24 cellular contexts compared by ENCODE assay signal in genomic region chr22:48779661-48780596, GRCh38.
DNase-seq lines count a peak whose midpoint lies in the region; ATAC-seq, FAIRE-seq and TF ChIP-seq lines count a peak whose summit lies in the region.
"Had no signal": no experiment of that assay in that cellular context is flagged by ENCODE, and none has a peak within 500 bp of the region (broad histone marks: within the 10 kb centered on the region; RNA-seq: fewer than 3 reads in every experiment).

No MANE protein-coding gene starts in this region.

- H3K36me3 ChIP-seq in lung (ENCODE audit: control insufficient read depth in 2 of 2, insufficient read depth in 2 of 2, low read length in 2 of 2) (no peaks in the 10 kb centered on the region), vagina (no peaks in the 10 kb centered on the region), pancreas (no peaks in the 10 kb centered on the region)
- H3K36me3 ChIP-seq: HAP-1 had no signal

- no peak for FAIRE-seq in pancreas (lab: Jason Lieb, UNC)
- FAIRE-seq: A549, G401.6, GM12892, GM18507 had no signal

- no peak for TF ChIP-seq CTCF in lung (IDR thresholded peaks at IDR 0.05; ENCODE audit: control extremely low read depth, extremely low read depth)
- TF ChIP-seq CTCF in vagina (IDR thresholded peaks at IDR 0.05): no peak
- TF ChIP-seq CTCF in pancreas (IDR thresholded peaks at IDR 0.05): no peak

- no peak for TF ChIP-seq POLR2A in vagina (IDR thresholded peaks at IDR 0.05)

- intact Hi-C loops in vagina (cut with DNase I): no loop called here
- intact Hi-C loops in pancreas (cut with DNase I): no loop called here

- no peaks in the 10 kb centered on the region for H3K27me3 ChIP-seq in lung (ENCODE audit: control insufficient read depth, insufficient read depth)
- no peaks in the 10 kb centered on the region for H3K27me3 ChIP-seq in vagina
- H3K27me3 ChIP-seq in pancreas: peaks cover 0 to 11% (median 0%) of the 10 kb centered on the region in 4 donors

- H3K9me3 ChIP-seq in lung (ENCODE audit: control insufficient read depth in 2 of 2, insufficient read depth in 1 of 2, low read length in 1 of 2) (peaks cover 0 to 9% of the 10 kb centered on the region in 2 donors), vagina (no peaks in the 10 kb centered on the region), pancreas (no peaks in the 10 kb centered on the region)
- H3K9me3 ChIP-seq: HAP-1 had no signal

- ATAC-seq in lung (ENCODE audit: insufficient read depth, low FRiP score) (no peak), pancreas (no peak)
- ATAC-seq: A549 had no signal

- H3K4me1 ChIP-seq in lung (ENCODE audit: control insufficient read depth in 2 of 2, insufficient read depth in 2 of 2, low read length in 2 of 2): no peaks in the 10 kb centered on the region
- H3K4me1 ChIP-seq in vagina: no peaks in the 10 kb centered on the region
- H3K4me1 ChIP-seq in pancreas: no peaks in the 10 kb centered on the region
- H3K4me1 ChIP-seq: A549, HAP-1 had no signal

- WGBS in lung, 2 donors: 87 to 88% methylated on average over 29 of the region's 29 CpGs
- 65 to 75% methylated on average over 29 of the region's 29 CpGs for WGBS in pancreas, 2 donors

- peak; percentile 31 for DNase-seq in activated effector memory CD4-positive, alpha-beta T cell treated with anti-CD3 and anti-CD28 coated beads, Interleukin-2, amount 50 U/mL, for 16 hours
- DNase-seq in activated effector memory CD4-positive, alpha-beta T cell treated with Interleukin-2 at 50 U/mL for 16 hours: no peak
- peak; percentile 34 for DNase-seq in ecto neural progenitor cell (ENCODE audit: low spot score)
- DNase-seq in lung (ENCODE audit: low spot score): peak; percentile 20
- peak; percentile 58 to 74 for DNase-seq in vagina (ENCODE audit: extremely low spot score in 2 of 2)
- DNase-seq in stimulated activated CD4-positive, alpha-beta T cell treated with anti-CD3 and anti-CD28 coated beads, Interleukin-1b, Interleukin-23, amount 100 ng/mL, for 48 hours: no peak
- no peak for DNase-seq in pancreas
- DNase-seq: GM23248, KBM-7, NCI-H1092, NCI-H1436 treated with DMSO at 0.1 percent for 48 hours, NCI-H1930, NCI-H2227 treated with DMSO at 0.1 percent for 48 hours, NCI-H510A, NCI-H748 treated with DMSO at 0.1 percent for 48 hours, PC-9, RPMI8226, SHP77 had no signal

- H3K27ac ChIP-seq in lung (ENCODE audit: low read depth in 1 of 2, low read length in 1 of 2): no peak overlapping the region
- H3K27ac ChIP-seq in vagina: no peak overlapping the region
- H3K27ac ChIP-seq in pancreas: no peak overlapping the region
- H3K27ac ChIP-seq: A549, GM23248, HL-60, PC-9 had no signal

- H3K4me3 ChIP-seq in lung (no peak overlapping the region), vagina (no peak overlapping the region), pancreas (no peak overlapping the region)
- H3K4me3 ChIP-seq: A549, GM23248, HAP-1, PC-9 had no signal

Comparison
In these comparisons a context has a peak if more than half of its experiments do, and no peak if none do; other contexts are left out.
1. DNase-seq: peak in activated effector memory CD4-positive, alpha-beta T cell treated with anti-CD3 and anti-CD28 coated beads, Interleukin-2, amount 50 U/mL, for 16 hours (single experiment), ecto neural progenitor cell (single experiment), lung (single experiment) and vagina (2 of 2); none in activated effector memory CD4-positive, alpha-beta T cell treated with Interleukin-2 at 50 U/mL for 16 hours (single experiment), stimulated activated CD4-positive, alpha-beta T cell treated with anti-CD3 and anti-CD28 coated beads, Interleukin-1b, Interleukin-23, amount 100 ng/mL, for 48 hours (single experiment) and pancreas (0 of 6).